ENCODE assay signal across 10 cellular contexts in the genomic region with DNA sequence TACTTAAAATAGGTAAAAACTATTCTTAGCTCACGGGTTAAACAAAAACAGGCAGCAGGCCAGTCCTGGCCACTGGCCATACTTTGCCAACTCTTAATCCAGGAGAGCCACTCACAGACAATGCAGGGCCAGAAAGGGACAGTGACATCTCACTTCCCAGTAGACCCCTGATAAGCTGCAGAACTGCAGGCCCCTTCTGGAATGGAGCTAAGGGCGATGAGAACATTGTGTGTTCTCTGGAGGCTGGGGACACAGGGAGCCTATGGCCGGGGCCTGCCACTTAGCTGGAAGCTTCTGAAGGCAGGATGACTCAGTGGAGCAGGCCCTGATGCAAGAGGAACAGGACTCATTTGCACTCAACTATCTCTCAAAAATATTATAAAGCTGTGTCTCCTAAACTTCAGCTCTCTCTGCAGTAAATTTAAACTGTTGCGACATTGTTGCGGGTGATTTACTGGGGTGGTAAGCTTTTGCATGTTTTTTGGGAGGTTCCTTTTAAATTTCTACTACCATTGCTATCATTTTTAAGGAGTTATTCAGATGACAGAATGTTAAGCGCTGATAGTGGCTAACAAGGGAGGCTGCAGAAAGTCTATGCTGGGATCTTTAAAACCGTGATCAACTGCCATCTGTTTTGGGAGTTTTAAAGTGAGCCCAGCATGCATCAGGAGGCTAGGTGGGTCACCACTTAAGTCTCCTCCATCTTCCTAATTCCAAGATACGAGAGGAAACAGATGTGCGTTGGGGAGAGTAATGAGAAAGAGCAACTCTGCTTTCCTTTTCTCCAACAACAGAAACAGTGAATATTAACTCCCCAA. TPM values are rescaled to one million over a fixed set of nuclear protein-coding genes. Genes with fewer than 3 reads are reported as not detected.
DNase-seq lines count a peak whose midpoint lies in the region; ATAC-seq, FAIRE-seq and TF ChIP-seq lines count a peak whose summit lies in the region.
"Had no signal": no experiment of that assay in that cellular context is flagged by ENCODE, and none has a peak within 500 bp of the region (broad histone marks: within the 10 kb centered on the region; RNA-seq: fewer than 3 reads in every experiment).

No MANE protein-coding gene starts in this region.

- no peaks in the 10 kb centered on the region for H3K9me3 ChIP-seq in tibial nerve

- 32 to 41% methylated on average over 9 of the region's 9 CpGs for WGBS in lower leg skin, 2 donors
- 39 to 51% methylated on average over 9 of the region's 9 CpGs for WGBS in tibial nerve, 2 donors

- H3K4me3 Mint-ChIP-seq in stimulated activated naive B cell treated with anti-CD40 and anti-IgM and Interleukin-4, amounts not matched to agents 10 μg/mL and 1 μg/mL and 100 μg/mL, for 72 hours, result no peak overlapping the region
- H3K4me3 Mint-ChIP-seq: neural crest cell had no signal

- DNase-seq in LHCN-M2 (ENCODE audit: low read depth) (peak; percentile 72), cerebellum (ENCODE audit: low spot score) (peak; percentile 16), lower leg skin (ENCODE audit: low spot score in 2 of 2) (peak; percentile 78 to 92), tibial nerve (ENCODE audit: low spot score in 2 of 2) (peak in 1 of 2 donors; percentile 19), GM12891 (ENCODE audit: insufficient read length, low spot score) (no peak)
- no peak for DNase-seq in activated naive CD4-positive, alpha-beta T cell treated with Interleukin-2 at 50 U/mL for 16 hours
- DNase-seq in stimulated activated naive B cell treated with anti-CD40 and anti-IgM and Interleukin-4, amounts not matched to agents 10 μg/mL and 1 μg/mL and 100 μg/mL, for 72 hours, result no peak
- DNase-seq: NCI-H1417 had no signal

- no peak for TF ChIP-seq POLR2A in lower leg skin (IDR thresholded peaks at IDR 0.05)
- TF ChIP-seq POLR2A in tibial nerve (IDR thresholded peaks at IDR 0.05), result no peak
- no peak for TF ChIP-seq POLR2A in GM12891 (IDR thresholded peaks at IDR 0.05; ENCODE audit: low read depth, low read length)

- H3K27ac ChIP-seq in tibial nerve, result peak overlapping the region in 3 of 4 donors; percentile 38 to 71 (median 70)

- peaks cover 0 to 46% (median 19%) of the 10 kb centered on the region in 4 donors for H3K4me1 ChIP-seq in tibial nerve

- H3K27me3 Mint-ChIP-seq in stimulated activated naive B cell treated with anti-CD40 and anti-IgM and Interleukin-4, amounts not matched to agents 10 μg/mL and 1 μg/mL and 100 μg/mL, for 72 hours, result no peaks in the 10 kb centered on the region

- peak in 1 of 2 donors; percentile 29 for TF ChIP-seq EP300 in tibial nerve (IDR thresholded peaks at IDR 0.05)

- intact Hi-C loops in lower leg skin (cut with DNase I; ENCODE audit: low total_unique reads), result no loop called here

- H3K27ac Mint-ChIP-seq in stimulated activated naive B cell treated with anti-CD40 and anti-IgM and Interleukin-4, amounts not matched to agents 10 μg/mL and 1 μg/mL and 100 μg/mL, for 72 hours, result no peak overlapping the region

- no peak for ATAC-seq in GM18520 (IDR thresholded peaks at IDR 0.05; ENCODE audit: unreplicated experiment)
- ATAC-seq in stimulated activated naive B cell treated with anti-CD40 and anti-IgM and Interleukin-4, amounts not matched to agents 10 μg/mL and 1 μg/mL and 100 μg/mL, for 72 hours (replicated peaks), result no peak

- FAIRE-seq in GM12891 (lab: Jason Lieb, UNC), result no peak

- no peaks in the 10 kb centered on the region for H3K36me3 Mint-ChIP-seq in stimulated activated naive B cell treated with anti-CD40 and anti-IgM and Interleukin-4, amounts not matched to agents 10 μg/mL and 1 μg/mL and 100 μg/mL, for 72 hours

- H3K9me3 Mint-ChIP-seq in stimulated activated naive B cell treated with anti-CD40 and anti-IgM and Interleukin-4, amounts not matched to agents 10 μg/mL and 1 μg/mL and 100 μg/mL, for 72 hours, result no peaks in the 10 kb centered on the region
- H3K9me3 Mint-ChIP-seq: neural crest cell had no signal

- H3K36me3 ChIP-seq in tibial nerve, result no peaks in the 10 kb centered on the region

- no peaks in the 10 kb centered on the region for H3K27me3 ChIP-seq in tibial nerve

- H3K4me3 ChIP-seq in lower leg skin (ENCODE audit: low read depth, poor library complexity, severe bottlenecking) (no peak overlapping the region), tibial nerve (no peak overlapping the region)

- peaks cover 11 to 17% of the 10 kb centered on the region in 2 donors for H3K4me1 Mint-ChIP-seq in stimulated activated naive B cell treated with anti-CD40 and anti-IgM and Interleukin-4, amounts not matched to agents 10 μg/mL and 1 μg/mL and 100 μg/mL, for 72 hours

- TF ChIP-seq CTCF in lower leg skin (IDR thresholded peaks at IDR 0.05) (no peak), tibial nerve (IDR thresholded peaks at IDR 0.05) (no peak)

TF ChIP-seq in GM12891, 5 proteins besides CTCF, POLR2A, EP300 and RAD21:
- TF ChIP-seq SPI1 (IDR thresholded peaks at IDR 0.05; ENCODE audit: low read depth, low read length) (no peak), TAF1 (IDR thresholded peaks at IDR 0.05; ENCODE audit: low read depth, low read length) (no peak), POLR2AphosphoS5 (IDR thresholded peaks at IDR 0.05; ENCODE audit: low read depth, low read length) (no peak), PAX5 (IDR thresholded peaks at IDR 0.05; ENCODE audit: insufficient read depth, low read length, severe bottlenecking) (no peak), POU2F2 (IDR thresholded peaks at IDR 0.05; ENCODE audit: low read depth, low read length) (no peak)
TF ChIP-seq in GM12891: peak in this region for 0.

RNA-seq across cellular contexts. Expression of gene KATNAL1, which starts 33.2 kb away (rescaled TPM):
- total RNA-seq in LHCN-M2 (2014; rRNA removed), result 26.7 and 28.0 TPM in 2 replicates
- 12.8 TPM for polyA plus RNA-seq in LHCN-M2 (2012)
- total RNA-seq in cerebellum, result 57.0 TPM
- total RNA-seq in lower leg skin, result 10 to 100 TPM in 1 of 4 donors, 1 to 10 TPM in 3; 3.1 to 15.2 (median 4.2) TPM
- 10 to 100 TPM; 13.5 to 27.2 (median 21.7) TPM for total RNA-seq in tibial nerve
- 7.5 TPM for polyA plus RNA-seq in GM12891 (2012; ENCODE audit: low read depth, missing spikeins)

Comparison
In these comparisons a context has a peak if more than half of its experiments do, and no peak if none do; other contexts are left out.
1. DNase-seq: peak in LHCN-M2 (single experiment), cerebellum (single experiment) and lower leg skin (2 of 2); none in activated naive CD4-positive, alpha-beta T cell treated with Interleukin-2 at 50 U/mL for 16 hours (single experiment), GM12891 (single experiment) and stimulated activated naive B cell treated with anti-CD40 and anti-IgM and Interleukin-4, amounts not matched to agents 10 μg/mL and 1 μg/mL and 100 μg/mL, for 72 hours (single experiment).